24 cellular contexts compared by ENCODE assay signal in genomic region chr2:169609264-169609663, GRCh38.
"Had no signal": no experiment of that assay in that cellular context is flagged by ENCODE, and none has a peak within 500 bp of the region (broad histone marks: within the 10 kb centered on the region; RNA-seq: fewer than 3 reads in every experiment).

No MANE protein-coding gene starts in this region.

- H3K27ac ChIP-seq: coronary artery, dorsolateral prefrontal cortex, epithelial cell of prostate, gastrocnemius medialis, prostate gland, sigmoid colon, stomach, thyroid gland, vagina had no signal

- H3K27ac Mint-ChIP-seq: endodermal cell; memory B cell; natural killer cell treated with Interleukin-12 subunit alpha and Interleukin-12 subunit beta and Interleukin-15 and Interleukin-18, amount 100 ng/mL, for 72 hours; stimulated activated naive B cell treated with anti-CD40 and anti-IgM and Interleukin-4, amounts not matched to agents 10 μg/mL and 1 μg/mL and 100 μg/mL, for 72 hours had no signal

- H3K27me3 ChIP-seq: dorsolateral prefrontal cortex, gastrocnemius medialis, sigmoid colon, spleen, stomach, thyroid gland, vagina had no signal

- DNase-seq: dorsolateral prefrontal cortex; effector CD4-positive, alpha-beta T cell; endodermal cell; foreskin fibroblast; gastrocnemius medialis; head of caudate nucleus; right cardiac atrium; sigmoid colon; spleen; stimulated activated CD4-positive, alpha-beta T cell treated with anti-CD3 and anti-CD28 coated beads, Interleukin-4, amount 100 ng/mL, for 4 hours; stimulated activated naive B cell treated with anti-CD40 and anti-IgM and Interleukin-4, amounts not matched to agents 10 μg/mL and 1 μg/mL and 100 μg/mL, for 72 hours; stomach; thyroid gland; trophoblast cell had no signal

- FAIRE-seq: keratinocyte had no signal

- H3K4me3 Mint-ChIP-seq: endodermal cell; memory B cell; natural killer cell treated with Interleukin-12 subunit alpha and Interleukin-12 subunit beta and Interleukin-15 and Interleukin-18, amount 100 ng/mL, for 72 hours; neural crest cell; stimulated activated naive B cell treated with anti-CD40 and anti-IgM and Interleukin-4, amounts not matched to agents 10 μg/mL and 1 μg/mL and 100 μg/mL, for 72 hours had no signal

- H3K27me3 Mint-ChIP-seq: memory B cell; natural killer cell treated with Interleukin-12 subunit alpha and Interleukin-12 subunit beta and Interleukin-15 and Interleukin-18, amount 100 ng/mL, for 72 hours; stimulated activated naive B cell treated with anti-CD40 and anti-IgM and Interleukin-4, amounts not matched to agents 10 μg/mL and 1 μg/mL and 100 μg/mL, for 72 hours had no signal

- H3K9me3 Mint-ChIP-seq: memory B cell; natural killer cell treated with Interleukin-12 subunit alpha and Interleukin-12 subunit beta and Interleukin-15 and Interleukin-18, amount 100 ng/mL, for 72 hours; neural crest cell; stimulated activated naive B cell treated with anti-CD40 and anti-IgM and Interleukin-4, amounts not matched to agents 10 μg/mL and 1 μg/mL and 100 μg/mL, for 72 hours had no signal

- H3K4me3 ChIP-seq: coronary artery, dorsolateral prefrontal cortex, gastrocnemius medialis, lung, prostate gland, sigmoid colon, spleen, stomach, thyroid gland, vagina had no signal

- H3K4me1 Mint-ChIP-seq: endodermal cell; memory B cell; neural crest cell; stimulated activated naive B cell treated with anti-CD40 and anti-IgM and Interleukin-4, amounts not matched to agents 10 μg/mL and 1 μg/mL and 100 μg/mL, for 72 hours had no signal

- H3K9me3 ChIP-seq: gastrocnemius medialis, prostate gland, sigmoid colon, stomach, thyroid gland, vagina had no signal

- H3K4me1 ChIP-seq: gastrocnemius medialis, prostate gland, sigmoid colon, spleen, stomach, thyroid gland, vagina had no signal

- ATAC-seq: esophagus mucosa; gastrocnemius medialis; natural killer cell treated with Interleukin-12 subunit alpha and Interleukin-12 subunit beta and Interleukin-15 and Interleukin-18, amount 100 ng/mL, for 72 hours; right cardiac atrium; stimulated activated naive B cell treated with anti-CD40 and anti-IgM and Interleukin-4, amounts not matched to agents 10 μg/mL and 1 μg/mL and 100 μg/mL, for 72 hours had no signal
